ENCODE assay signal across 8 cellular contexts in the genomic region with DNA sequence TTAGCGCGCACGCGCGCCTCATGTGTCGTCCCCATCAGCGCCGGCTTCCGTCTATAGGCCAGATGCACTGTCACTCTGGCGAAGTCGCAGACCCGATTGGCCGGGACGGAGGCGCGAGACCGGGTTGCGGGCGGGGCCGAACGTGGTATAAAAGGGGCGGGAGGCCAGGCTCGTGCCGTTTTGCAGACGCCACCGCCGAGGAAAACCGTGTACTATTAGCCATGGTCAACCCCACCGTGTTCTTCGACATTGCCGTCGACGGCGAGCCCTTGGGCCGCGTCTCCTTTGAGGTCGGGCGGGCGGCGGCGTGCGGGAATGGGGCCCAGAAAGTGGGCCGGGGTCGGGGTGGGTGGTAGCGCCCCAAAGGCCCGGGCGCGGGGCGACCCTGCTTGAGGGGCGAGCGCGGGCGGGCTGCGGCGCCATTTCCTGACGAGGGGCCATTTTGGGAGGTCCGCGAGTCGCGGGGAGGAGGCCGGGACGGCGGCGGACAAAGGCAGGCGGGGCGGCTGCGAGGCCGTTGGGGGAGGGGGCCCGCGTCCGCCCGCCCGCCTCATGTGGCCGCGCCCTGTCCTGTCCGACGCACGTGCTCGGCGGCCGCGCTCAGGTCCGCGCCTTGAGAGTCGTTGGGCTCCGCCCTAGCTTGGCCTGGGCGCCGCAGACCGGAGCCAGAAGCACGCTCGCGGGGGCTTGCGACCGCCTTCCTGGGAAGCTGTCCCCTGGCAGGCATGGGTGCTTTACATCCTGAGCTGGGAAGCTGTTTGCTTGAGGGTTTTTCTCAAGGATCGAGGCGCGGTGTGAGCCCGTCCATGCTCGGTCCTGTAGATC. TPM values are rescaled to one million over a fixed set of nuclear protein-coding genes. Genes with fewer than 3 reads are reported as not detected.
DNase-seq lines count a peak whose midpoint lies in the region; ATAC-seq and TF ChIP-seq lines count a peak whose summit lies in the region.

A gene (plus strand): TSS at position 178 of the 825 bp plus-strand sequence. CDS start 44 bp downstream, at position 222.

- H3K9ac ChIP-seq in iPS-18a (ENCODE audit: low read length) (peak within 1 kb of the TSS; percentile 98), skeletal muscle satellite cell (ENCODE audit: low read depth, low read length) (peak within 1 kb of the TSS; percentile 100)

- H3K27ac ChIP-seq in ACC112 (ENCODE audit: low read depth, low read length), result peak within 1 kb of the TSS; percentile 95
- peak within 1 kb of the TSS; percentile 99 for H3K27ac ChIP-seq in VCaP
- peak within 1 kb of the TSS; percentile 90 for H3K27ac ChIP-seq in iPS-18a (ENCODE audit: low read length)

- no peaks in the 10 kb centered on the region for H3K27me3 ChIP-seq in ACC112 (ENCODE audit: insufficient read depth, low read length)
- no peaks in the 10 kb centered on the region for H3K27me3 ChIP-seq in iPS-18a (ENCODE audit: control insufficient read depth, insufficient read depth, low read length)
- H3K27me3 ChIP-seq in skeletal muscle satellite cell (ENCODE audit: control insufficient read depth, insufficient read depth, low read length), result no peaks in the 10 kb centered on the region

- peaks cover 30% of the 10 kb centered on the region for H3K36me3 ChIP-seq in ACC112 (ENCODE audit: insufficient read depth, low read length)
- H3K36me3 ChIP-seq in iPS-18a (ENCODE audit: control insufficient read depth, low read depth, low read length), result peaks cover 43% of the 10 kb centered on the region
- peaks cover 32% of the 10 kb centered on the region for H3K36me3 ChIP-seq in skeletal muscle satellite cell (ENCODE audit: insufficient read depth, low read length)

- in situ Hi-C loops in T47D (cut with HindIII; ENCODE audit: low pct_unique_long_range_greater_than_20kb, low sequenced_read_pairs), result no loop called here

- H3K79me2 ChIP-seq in ACC112 (ENCODE audit: control insufficient read depth, insufficient read depth, low read length, unreplicated experiment), result peaks cover 46% of the 10 kb centered on the region

- ATAC-seq in GM18870 (IDR thresholded peaks at IDR 0.05; ENCODE audit: unreplicated experiment), result peak; percentile 76
- peak; percentile 88 for ATAC-seq in HG03108 (IDR thresholded peaks at IDR 0.05; ENCODE audit: unreplicated experiment)

- H3K4me3 ChIP-seq in ACC112 (ENCODE audit: low read depth, low read length) (peak within 1 kb of the TSS; percentile 86), iPS-18a (ENCODE audit: low read length) (peak within 1 kb of the TSS; percentile 96), skeletal muscle satellite cell (ENCODE audit: low read length) (peak within 1 kb of the TSS; percentile 85)

- H3K4me1 ChIP-seq in ACC112 (ENCODE audit: control insufficient read depth, insufficient read depth, low read length, unreplicated experiment) (peaks cover 18% of the 10 kb centered on the region), iPS-18a (ENCODE audit: control insufficient read depth, low read depth, low read length) (peaks cover 4% of the 10 kb centered on the region), skeletal muscle satellite cell (ENCODE audit: control insufficient read depth, insufficient read depth, low read length) (peaks cover 21% of the 10 kb centered on the region)

- no peaks in the 10 kb centered on the region for H3K9me3 ChIP-seq in iPS-18a (ENCODE audit: control insufficient read depth, low read depth, low read length)
- H3K9me3 ChIP-seq in skeletal muscle satellite cell (replicated peaks; ENCODE audit: low read length), result no peaks in the 10 kb centered on the region

- TF ChIP-seq CTCF in VCaP (conservative IDR thresholded peaks at IDR 0.05), result no peak

- H3K4me2 ChIP-seq in skeletal muscle satellite cell (ENCODE audit: low read length), result peak within 1 kb of the TSS; percentile 99

- DNase-seq in NCI-H2196 treated with DMSO at 0.1 percent for 48 hours (lab: John Stamatoyannopoulos, UW; ENCODE audit: unreplicated experiment) (peak; percentile 96), T47D (ENCODE audit: low read depth in 1 of 2, low spot score in 1 of 2) (peak; percentile 99 to 100)

- H2AFZ ChIP-seq in ACC112 (ENCODE audit: low read length, unreplicated experiment), result peak within 1 kb of the TSS; percentile 76

RNA-seq across cellular contexts. Expression of the gene that starts here (rescaled TPM):
- total RNA-seq in skeletal muscle satellite cell (2012; rRNA removed), result 2,277 and 2,526 TPM in 2 replicates

Comparison
In these comparisons a context has a peak if more than half of its experiments do, and no peak if none do; other contexts are left out.
1. Peak in every context shown above with its lines: DNase-seq, ATAC-seq, H3K4me3 ChIP-seq and H3K27ac ChIP-seq.